Comparison of ENCODE assay signal across 2 cellular contexts in the genomic region with DNA sequence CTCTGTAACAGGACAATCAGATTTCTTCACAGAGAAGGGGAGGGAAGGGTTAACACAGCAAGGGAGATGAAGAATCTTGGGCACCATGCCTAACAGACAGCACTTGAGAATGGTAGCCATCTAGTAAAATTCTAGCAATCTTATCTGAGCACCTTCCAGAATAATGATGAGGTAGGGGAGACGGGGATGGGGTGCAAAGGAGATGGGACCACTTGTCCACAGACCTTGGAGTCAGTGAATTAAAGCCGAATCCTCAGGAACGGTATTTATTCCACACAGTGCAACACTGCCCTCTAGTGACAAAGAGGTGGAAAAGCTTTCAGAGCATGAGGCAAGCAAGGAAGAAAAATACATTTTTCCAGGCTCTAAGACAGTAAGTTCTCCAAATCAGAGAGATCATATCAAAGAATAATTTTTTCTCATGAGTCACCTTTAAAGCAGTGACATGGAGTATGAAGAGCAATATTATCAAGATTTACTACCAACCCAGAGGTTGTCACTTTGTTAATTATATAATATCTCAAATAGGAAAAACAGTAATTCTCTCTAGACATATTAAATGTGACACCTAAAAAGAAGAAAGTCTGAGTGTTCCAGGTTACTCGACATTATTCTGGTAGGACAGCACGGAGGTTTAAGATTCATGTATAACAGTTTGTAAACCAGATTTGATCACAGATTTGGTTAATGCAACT.
A peak's percentile ranks its signal among the peaks of the same experiment; 100 is the strongest.
TF ChIP-seq lines count a peak whose summit lies in the region.

No MANE protein-coding gene starts in this region.

TF ChIP-seq in SK-N-SH, 30 proteins besides CTCF, POLR2A, EP300 and RAD21:
- TF ChIP-seq RCOR1 (IDR thresholded peaks at IDR 0.05; ENCODE audit: low read length) = peak; percentile 9; the same call in 1 of the 2 replicates
- 0 out of 2 replicates have a peak, but pooled peaks have one; percentile 12 for TF ChIP-seq MXI1 (IDR thresholded peaks at IDR 0.05; ENCODE audit: low read depth, low read length)
- TF ChIP-seq CHD2 (IDR thresholded peaks at IDR 0.05; ENCODE audit: low read length, partially characterized antibody) = peak; percentile 27
- TF ChIP-seq, protein P1, sequence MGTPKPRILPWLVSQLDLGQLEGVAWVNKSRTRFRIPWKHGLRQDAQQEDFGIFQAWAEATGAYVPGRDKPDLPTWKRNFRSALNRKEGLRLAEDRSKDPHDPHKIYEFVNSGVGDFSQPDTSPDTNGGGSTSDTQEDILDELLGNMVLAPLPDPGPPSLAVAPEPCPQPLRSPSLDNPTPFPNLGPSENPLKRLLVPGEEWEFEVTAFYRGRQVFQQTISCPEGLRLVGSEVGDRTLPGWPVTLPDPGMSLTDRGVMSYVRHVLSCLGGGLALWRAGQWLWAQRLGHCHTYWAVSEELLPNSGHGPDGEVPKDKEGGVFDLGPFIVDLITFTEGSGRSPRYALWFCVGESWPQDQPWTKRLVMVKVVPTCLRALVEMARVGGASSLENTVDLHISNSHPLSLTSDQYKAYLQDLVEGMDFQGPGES (IDR thresholded peaks at IDR 0.05; ENCODE audit: low read depth, low read length) = no peak
- TF ChIP-seq SMC3 (IDR thresholded peaks at IDR 0.05; ENCODE audit: low read depth, low read length) = peak; percentile 73
- TF ChIP-seq, protein P2, sequence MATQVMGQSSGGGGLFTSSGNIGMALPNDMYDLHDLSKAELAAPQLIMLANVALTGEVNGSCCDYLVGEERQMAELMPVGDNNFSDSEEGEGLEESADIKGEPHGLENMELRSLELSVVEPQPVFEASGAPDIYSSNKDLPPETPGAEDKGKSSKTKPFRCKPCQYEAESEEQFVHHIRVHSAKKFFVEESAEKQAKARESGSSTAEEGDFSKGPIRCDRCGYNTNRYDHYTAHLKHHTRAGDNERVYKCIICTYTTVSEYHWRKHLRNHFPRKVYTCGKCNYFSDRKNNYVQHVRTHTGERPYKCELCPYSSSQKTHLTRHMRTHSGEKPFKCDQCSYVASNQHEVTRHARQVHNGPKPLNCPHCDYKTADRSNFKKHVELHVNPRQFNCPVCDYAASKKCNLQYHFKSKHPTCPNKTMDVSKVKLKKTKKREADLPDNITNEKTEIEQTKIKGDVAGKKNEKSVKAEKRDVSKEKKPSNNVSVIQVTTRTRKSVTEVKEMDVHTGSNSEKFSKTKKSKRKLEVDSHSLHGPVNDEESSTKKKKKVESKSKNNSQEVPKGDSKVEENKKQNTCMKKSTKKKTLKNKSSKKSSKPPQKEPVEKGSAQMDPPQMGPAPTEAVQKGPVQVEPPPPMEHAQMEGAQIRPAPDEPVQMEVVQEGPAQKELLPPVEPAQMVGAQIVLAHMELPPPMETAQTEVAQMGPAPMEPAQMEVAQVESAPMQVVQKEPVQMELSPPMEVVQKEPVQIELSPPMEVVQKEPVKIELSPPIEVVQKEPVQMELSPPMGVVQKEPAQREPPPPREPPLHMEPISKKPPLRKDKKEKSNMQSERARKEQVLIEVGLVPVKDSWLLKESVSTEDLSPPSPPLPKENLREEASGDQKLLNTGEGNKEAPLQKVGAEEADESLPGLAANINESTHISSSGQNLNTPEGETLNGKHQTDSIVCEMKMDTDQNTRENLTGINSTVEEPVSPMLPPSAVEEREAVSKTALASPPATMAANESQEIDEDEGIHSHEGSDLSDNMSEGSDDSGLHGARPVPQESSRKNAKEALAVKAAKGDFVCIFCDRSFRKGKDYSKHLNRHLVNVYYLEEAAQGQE (IDR thresholded peaks at IDR 0.05; ENCODE audit: low read depth, low read length) = no peak

TF ChIP-seq in HepG2, 621 proteins besides CTCF, POLR2A, EP300 and RAD21:
- 0 out of 2 replicates have a peak, but pooled peaks have one; percentile 13 for TF ChIP-seq GATAD2A (CRISPR knock-in tag; IDR thresholded peaks at IDR 0.05)
- TF ChIP-seq STAG1 (CRISPR knock-in tag; IDR thresholded peaks at IDR 0.05) = peak; percentile 80
- no peak for TF ChIP-seq CBX2 (IDR thresholded peaks at IDR 0.05; ENCODE audit: low read depth, low read length)
- TF ChIP-seq CBX2 (CRISPR knock-in tag; IDR thresholded peaks at IDR 0.05; ENCODE audit: low read depth) = no peak
- TF ChIP-seq, protein P3, sequence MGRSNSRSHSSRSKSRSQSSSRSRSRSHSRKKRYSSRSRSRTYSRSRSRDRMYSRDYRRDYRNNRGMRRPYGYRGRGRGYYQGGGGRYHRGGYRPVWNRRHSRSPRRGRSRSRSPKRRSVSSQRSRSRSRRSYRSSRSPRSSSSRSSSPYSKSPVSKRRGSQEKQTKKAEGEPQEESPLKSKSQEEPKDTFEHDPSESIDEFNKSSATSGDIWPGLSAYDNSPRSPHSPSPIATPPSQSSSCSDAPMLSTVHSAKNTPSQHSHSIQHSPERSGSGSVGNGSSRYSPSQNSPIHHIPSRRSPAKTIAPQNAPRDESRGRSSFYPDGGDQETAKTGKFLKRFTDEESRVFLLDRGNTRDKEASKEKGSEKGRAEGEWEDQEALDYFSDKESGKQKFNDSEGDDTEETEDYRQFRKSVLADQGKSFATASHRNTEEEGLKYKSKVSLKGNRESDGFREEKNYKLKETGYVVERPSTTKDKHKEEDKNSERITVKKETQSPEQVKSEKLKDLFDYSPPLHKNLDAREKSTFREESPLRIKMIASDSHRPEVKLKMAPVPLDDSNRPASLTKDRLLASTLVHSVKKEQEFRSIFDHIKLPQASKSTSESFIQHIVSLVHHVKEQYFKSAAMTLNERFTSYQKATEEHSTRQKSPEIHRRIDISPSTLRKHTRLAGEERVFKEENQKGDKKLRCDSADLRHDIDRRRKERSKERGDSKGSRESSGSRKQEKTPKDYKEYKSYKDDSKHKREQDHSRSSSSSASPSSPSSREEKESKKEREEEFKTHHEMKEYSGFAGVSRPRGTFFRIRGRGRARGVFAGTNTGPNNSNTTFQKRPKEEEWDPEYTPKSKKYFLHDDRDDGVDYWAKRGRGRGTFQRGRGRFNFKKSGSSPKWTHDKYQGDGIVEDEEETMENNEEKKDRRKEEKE (IDR thresholded peaks at IDR 0.05) = no peak
- peak; percentile 82 for TF ChIP-seq ZNF652 (CRISPR knock-in tag; IDR thresholded peaks at IDR 0.05; ENCODE audit: borderline replicate concordance, low read depth)
- no peak for TF ChIP-seq DNMT3B (CRISPR knock-in tag; conservative IDR thresholded peaks at IDR 0.05)
- 0 out of 2 replicates have a peak, but pooled peaks have one; percentile 29 for TF ChIP-seq SMC3 (IDR thresholded peaks at IDR 0.05; ENCODE audit: low read length)
- 0 out of 2 replicates have a peak, but pooled peaks have one; percentile 34 for TF ChIP-seq ERF (CRISPR knock-in tag; IDR thresholded peaks at IDR 0.05)
- TF ChIP-seq TEAD3 (CRISPR knock-in tag; optimal IDR thresholded peaks at IDR 0.05; ENCODE audit: borderline replicate concordance) = peak; percentile 34
- TF ChIP-seq, protein P4, sequence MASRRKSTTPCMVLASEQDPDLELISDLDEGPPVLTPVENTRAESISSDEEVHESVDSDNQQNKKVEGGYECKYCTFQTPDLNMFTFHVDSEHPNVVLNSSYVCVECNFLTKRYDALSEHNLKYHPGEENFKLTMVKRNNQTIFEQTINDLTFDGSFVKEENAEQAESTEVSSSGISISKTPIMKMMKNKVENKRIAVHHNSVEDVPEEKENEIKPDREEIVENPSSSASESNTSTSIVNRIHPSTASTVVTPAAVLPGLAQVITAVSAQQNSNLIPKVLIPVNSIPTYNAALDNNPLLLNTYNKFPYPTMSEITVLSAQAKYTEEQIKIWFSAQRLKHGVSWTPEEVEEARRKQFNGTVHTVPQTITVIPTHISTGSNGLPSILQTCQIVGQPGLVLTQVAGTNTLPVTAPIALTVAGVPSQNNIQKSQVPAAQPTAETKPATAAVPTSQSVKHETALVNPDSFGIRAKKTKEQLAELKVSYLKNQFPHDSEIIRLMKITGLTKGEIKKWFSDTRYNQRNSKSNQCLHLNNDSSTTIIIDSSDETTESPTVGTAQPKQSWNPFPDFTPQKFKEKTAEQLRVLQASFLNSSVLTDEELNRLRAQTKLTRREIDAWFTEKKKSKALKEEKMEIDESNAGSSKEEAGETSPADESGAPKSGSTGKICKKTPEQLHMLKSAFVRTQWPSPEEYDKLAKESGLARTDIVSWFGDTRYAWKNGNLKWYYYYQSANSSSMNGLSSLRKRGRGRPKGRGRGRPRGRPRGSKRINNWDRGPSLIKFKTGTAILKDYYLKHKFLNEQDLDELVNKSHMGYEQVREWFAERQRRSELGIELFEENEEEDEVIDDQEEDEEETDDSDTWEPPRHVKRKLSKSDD (CRISPR knock-in tag; IDR thresholded peaks at IDR 0.05; ENCODE audit: low read depth) = no peak
- no peak for TF ChIP-seq HNRNPH1 (optimal IDR thresholded peaks at IDR 0.05; ENCODE audit: low read depth, low read length)
